20 cellular contexts compared by ENCODE assay signal in genomic region chr3:55621648-55622047, GRCh38.
"Had no signal": no experiment of that assay in that cellular context is flagged by ENCODE, and none has a peak within 500 bp of the region (broad histone marks: within the 10 kb centered on the region; RNA-seq: fewer than 3 reads in every experiment).

No MANE protein-coding gene starts in this region.

- H3K4me3 ChIP-seq: body of pancreas, cardiac muscle cell, right lobe of liver, skin epidermis, stomach, suprapubic skin, vagina had no signal

- DNase-seq: activated CD4-positive, alpha-beta T cell treated with anti-CD3 and anti-CD28 coated beads, Interleukin-2, amount 50 U/mL, for 4 hours; activated CD8-positive, alpha-beta memory T cell treated with anti-CD3 and anti-CD28 coated beads, Interleukin-2, amount 50 U/mL, for 48 hours; activated gamma-delta T cell; activated naive CD4-positive, alpha-beta T cell treated with anti-CD3 and anti-CD28 coated beads, Interleukin-2, amount 50 U/mL, for 16 hours; activated naive CD8-positive, alpha-beta T cell treated with anti-CD3 and anti-CD28 coated beads, Interleukin-2, amount 50 U/mL, for 24 hours; activated T-cell treated with anti-CD3 and anti-CD28 coated beads, Interleukin-2, amount 50 U/mL, for 4 hours; body of pancreas; cortex of kidney; left ventricle myocardium superior; nucleus accumbens; right lobe of liver; stimulated activated CD4-positive, alpha-beta T cell treated with anti-CD3 and anti-CD28 coated beads, Interleukin-2, amount 100 ng/mL, for 24 hours; stomach; T1000 had no signal

- ATAC-seq: activated naive CD8-positive, alpha-beta T cell treated with anti-CD3 and anti-CD28 coated beads, Interleukin-2, amount 50 U/mL, for 24 hours; activated T-cell treated with anti-CD3 and anti-CD28 coated beads, Interleukin-2, amount 50 U/mL, for 4 hours; body of pancreas; left ventricle myocardium superior; right lobe of liver; stimulated activated effector memory CD8-positive, alpha-beta T cell treated with anti-CD3 and anti-CD28 coated beads, Interleukin-12 subunit alpha, Interleukin-12 subunit beta, amount 100 ng/mL, for 72 hours; WTC11 had no signal

- H3K4me1 ChIP-seq: body of pancreas, suprapubic skin had no signal

- H3K27me3 ChIP-seq: body of pancreas, cardiac muscle cell, right lobe of liver, stomach, vagina had no signal

- H3K27ac ChIP-seq: body of pancreas, cardiac muscle cell, right lobe of liver, skin epidermis, stomach, suprapubic skin, vagina had no signal

- H3K36me3 ChIP-seq: cardiac muscle cell, right lobe of liver, stomach, suprapubic skin, vagina had no signal

- H3K9me3 ChIP-seq: body of pancreas, right lobe of liver, stomach, suprapubic skin, vagina had no signal
